Comparison of ENCODE assay signal across 9 cellular contexts in genomic region chr9:86637515-86637914, GRCh38.
A peak's percentile ranks its signal among the peaks of the same experiment; 100 is the strongest.
DNase-seq lines count a peak whose midpoint lies in the region; ATAC-seq, FAIRE-seq and TF ChIP-seq lines count a peak whose summit lies in the region.
"Had no signal": no experiment of that assay in that cellular context is flagged by ENCODE, and none has a peak within 500 bp of the region (broad histone marks: within the 10 kb centered on the region; RNA-seq: fewer than 3 reads in every experiment).

No MANE protein-coding gene starts in this region.

- no peaks in the 10 kb centered on the region for H3K36me3 Mint-ChIP-seq in Caco-2 (ENCODE audit: insufficient read depth, unreplicated experiment)

- TF ChIP-seq POLR2A in A549 (IDR thresholded peaks at IDR 0.05; ENCODE audit: low read length) (no peak), HCT116 (IDR thresholded peaks at IDR 0.05; ENCODE audit: borderline replicate concordance, extremely low read depth, insufficient read depth, insufficient read length) (no peak), body of pancreas (IDR thresholded peaks at IDR 0.05) (no peak)

- H3K27ac ChIP-seq in A549 (no peak overlapping the region), HCT116 (ENCODE audit: low read depth, low read length) (no peak overlapping the region), body of pancreas (no peak overlapping the region), liver (ENCODE audit: low read depth in 1 of 2, low read length in 2 of 2) (no peak overlapping the region)
- H3K27ac ChIP-seq: skin epidermis had no signal

- no peak overlapping the region for H2AFZ ChIP-seq in HCT116 (ENCODE audit: low read depth, low read length, poor library complexity, severe bottlenecking)

- TF ChIP-seq CTCF in A549 (IDR thresholded peaks at IDR 0.05) (peak; percentile 26; the same call in 2 of the 3 replicates), HCT116 (IDR thresholded peaks at IDR 0.05 in 2 of 3, conservative IDR thresholded peaks at IDR 0.05 in 1 of 3; ENCODE audit: borderline replicate concordance in 1 of 3, insufficient read depth in 1 of 3, low read depth in 2 of 3, low read length in 2 of 3) (peak; percentile 35 to 88 (median 78); a peak in 5 of 6 replicates), body of pancreas (IDR thresholded peaks at IDR 0.05) (peak in 6 of 7 experiments; percentile 33 to 67 (median 50)), liver (IDR thresholded peaks at IDR 0.05; ENCODE audit: low read depth, low read length, missing input control) (peak; percentile 41), Caco-2 (IDR thresholded peaks at IDR 0.05; ENCODE audit: insufficient read depth in 1 of 2, low read depth in 1 of 2, low read length in 1 of 2, severe bottlenecking in 1 of 2, unreplicated experiment in 1 of 2) (peak in 1 of 2 experiments; percentile 31)

- peaks cover 16% of the 10 kb centered on the region for H3K27me3 Mint-ChIP-seq in Caco-2 (ENCODE audit: insufficient read depth, unreplicated experiment)

- peak in 1 of 2 experiments; percentile 27; a peak in 2 of 5 replicates for TF ChIP-seq RAD21 in A549 (conservative IDR thresholded peaks at IDR 0.05 in 1 of 2, IDR thresholded peaks at IDR 0.05 in 1 of 2)
- peak; percentile 77 for TF ChIP-seq RAD21 in HCT116 (IDR thresholded peaks at IDR 0.05; ENCODE audit: low read depth)
- peak; percentile 72 to 81 for TF ChIP-seq RAD21 in liver (IDR thresholded peaks at IDR 0.05)

- H3K27ac Mint-ChIP-seq in Caco-2 (ENCODE audit: unreplicated experiment): no peak overlapping the region

- RAD21 ChIA-PET in HCT116 (lab: Charles Lee; ENCODE audit: low non-redundant PET in 1 of 2, low total read pairs in 2 of 2, uncharacterized antibody in 2 of 2, unreplicated experiment in 2 of 2): no interaction called here

- TF ChIP-seq EP300 in A549 (IDR thresholded peaks at IDR 0.05): no peak

- peaks cover 17% of the 10 kb centered on the region; the same call in 1 of the 2 replicates for H3K27me3 ChIP-seq in HCT116 (ENCODE audit: insufficient read depth, low read length)
- no peaks in the 10 kb centered on the region for H3K27me3 ChIP-seq in body of pancreas
- H3K27me3 ChIP-seq in liver (ENCODE audit: control insufficient read depth in 4 of 4, insufficient read depth in 4 of 4, low read length in 3 of 4): peaks cover 0 to 2% (median 0%) of the 10 kb centered on the region in 4 donors
- H3K27me3 ChIP-seq in Caco-2 (replicated peaks; ENCODE audit: control insufficient read depth, insufficient read depth, low read length): peaks cover 1% of the 10 kb centered on the region; the same call in 1 of the 2 replicates

- no peak for FAIRE-seq in A549 (lab: Jason Lieb, UNC)

- no peaks in the 10 kb centered on the region for H3K4me1 Mint-ChIP-seq in Caco-2 (ENCODE audit: low read depth, unreplicated experiment)

- POLR2A ChIA-PET in A549 (lab: Yijun Ruan, JAX): no interaction called here
- POLR2A ChIA-PET in HCT116 (lab: Charles Lee): no interaction called here
- POLR2A ChIA-PET in Caco-2 (lab: Charles Lee): no interaction called here

- no peaks in the 10 kb centered on the region for H4K20me1 ChIP-seq in HCT116 (ENCODE audit: insufficient read depth)

- no TSS peak for BruUV-seq in HCT116 (replicated peaks; lab: Mats Ljungman, UMichigan)
- BruUV-seq in Caco-2 (replicated peaks; lab: Mats Ljungman, UMichigan): no TSS peak

- no peak overlapping the region for H3K4me3 Mint-ChIP-seq in Caco-2 (ENCODE audit: unreplicated experiment)

- no peaks in the 10 kb centered on the region for H3K4me1 ChIP-seq in A549
- H3K4me1 ChIP-seq in HCT116 (ENCODE audit: control insufficient read depth in 1 of 2, insufficient read depth in 2 of 2, low read length in 2 of 2): no peaks in the 10 kb centered on the region
- peaks cover 9% of the 10 kb centered on the region for H3K4me1 ChIP-seq in body of pancreas
- H3K4me1 ChIP-seq in liver (ENCODE audit: control insufficient read depth in 4 of 4, insufficient read depth in 4 of 4, low read length in 3 of 4): no peaks in the 10 kb centered on the region
- H3K4me1 ChIP-seq in Caco-2: 0 out of 2 replicates have a peak, but pooled peaks cover 3% of the 10 kb centered on the region

- CTCF ChIA-PET in A549 (lab: Yijun Ruan, JAX) (interaction anchor here (0.6 to 1.5 kb wide), 5 partner anchors 11 to 1711 kb away, joined by 3 to 6 read pairs (median 3); no protein-coding TSS in a partner anchor), HCT116 (lab: Charles Lee) (interaction anchor here (0.6 to 2.5 kb wide), 13 partner anchors 9 to 685 kb away, joined by 3 to 10 read pairs (median 4); partner anchors contain the start of gene GAS1), Caco-2 (lab: Charles Lee) (no interaction called here)

- 19% methylated on average over 10 of the region's 11 CpGs for WGBS in A549 (ENCODE audit: missing lambda C conversion rate)
- 50 to 54% methylated on average over 11 of the region's 11 CpGs for WGBS in body of pancreas, 2 donors
- WGBS in liver: 32% methylated on average over 11 of the region's 11 CpGs

- H3K9me3 ChIP-seq in A549: no peaks in the 10 kb centered on the region
- H3K9me3 ChIP-seq in HCT116 (ENCODE audit: control insufficient read depth in 1 of 2, insufficient read depth in 1 of 2, low read depth in 1 of 2, low read length in 2 of 2): no peaks in the 10 kb centered on the region
- H3K9me3 ChIP-seq in body of pancreas: no peaks in the 10 kb centered on the region
- H3K9me3 ChIP-seq in liver (ENCODE audit: control insufficient read depth in 4 of 4, low read length in 3 of 4): peaks cover 0 to 5% (median 0%) of the 10 kb centered on the region in 4 donors
- no peaks in the 10 kb centered on the region for H3K9me3 ChIP-seq in Caco-2

- H3K9ac ChIP-seq in HCT116 (ENCODE audit: low read length) (no peak overlapping the region), liver (ENCODE audit: low read depth in 1 of 2, low read length in 2 of 2) (no peak overlapping the region)

- H3K9me2 ChIP-seq in HCT116 (ENCODE audit: insufficient read depth): no peaks in the 10 kb centered on the region

- ATAC-seq in A549 (peak; percentile 41 to 71; a peak in 4 of 6 replicates), HCT116 (peak; percentile 77), body of pancreas (peak; percentile 53), HG02623 (IDR thresholded peaks at IDR 0.05; ENCODE audit: unreplicated experiment) (no peak)

- intact Hi-C loops in HCT116 (cut with micrococcal nuclease): loop anchor here (5.0 kb wide), 2 partner anchors 360 to 685 kb away; no protein-coding TSS in a partner anchor
- intact Hi-C loops in body of pancreas (cut with DNase I): no loop called here
- intact Hi-C loops in Caco-2 (cut with micrococcal nuclease; ENCODE audit: unreplicated experiment): no loop called here

- DNase-seq in A549 (ENCODE audit: low read depth in 1 of 2, low spot score in 1 of 2) (peak in 1 of 2 experiments; percentile 20), HCT116 (ENCODE audit: low read depth, low spot score) (no peak), body of pancreas (peak in 3 of 4 donors; percentile 24 to 52 (median 47)), NOMO-1 treated with dmso at 0.1 percent for 144 hours (lab: John Stamatoyannopoulos, UW; ENCODE audit: unreplicated experiment) (no peak), NCI-H128 (lab: John Stamatoyannopoulos, UW; ENCODE audit: unreplicated experiment) (no peak), Caco-2 (no peak)

- no peaks in the 10 kb centered on the region for H3K36me3 ChIP-seq in HCT116 (ENCODE audit: control insufficient read depth in 1 of 2, insufficient read depth in 2 of 2, low read length in 2 of 2)
- H3K36me3 ChIP-seq in body of pancreas (replicated peaks in 1 of 2; ENCODE audit: insufficient read depth in 1 of 2, low read depth in 2 of 2): no peaks in the 10 kb centered on the region
- H3K36me3 ChIP-seq in liver (ENCODE audit: control insufficient read depth in 4 of 4, insufficient read depth in 3 of 4, low read depth in 1 of 4, low read length in 3 of 4): no peaks in the 10 kb centered on the region
- no peaks in the 10 kb centered on the region for H3K36me3 ChIP-seq in Caco-2 (ENCODE audit: control insufficient read depth, insufficient read depth, low read length)

- H3K9me3 Mint-ChIP-seq in Caco-2 (ENCODE audit: unreplicated experiment): no peaks in the 10 kb centered on the region

- H3K4me2 ChIP-seq in A549 (no peak overlapping the region), HCT116 (ENCODE audit: low read length) (no peak overlapping the region)

- no peak overlapping the region for H3K4me3 ChIP-seq in A549
- no peak overlapping the region for H3K4me3 ChIP-seq in HCT116 (replicated peaks in 1 of 2; ENCODE audit: low read depth in 1 of 2, low read length in 2 of 2)
- no peak overlapping the region for H3K4me3 ChIP-seq in body of pancreas
- H3K4me3 ChIP-seq in liver (ENCODE audit: low read depth in 1 of 3, low read length in 3 of 3): no peak overlapping the region
- no peak overlapping the region for H3K4me3 ChIP-seq in Caco-2 (ENCODE audit: low read depth, low read length)
- H3K4me3 ChIP-seq: skin epidermis had no signal

- H3K79me2 ChIP-seq in HCT116 (ENCODE audit: insufficient read depth, low read length): no peaks in the 10 kb centered on the region

TF ChIP-seq in A549, 52 proteins besides CTCF, POLR2A, EP300 and RAD21 (continues in another document):
- peak; percentile 12; the same call in 1 of the 3 replicates for TF ChIP-seq SMC3 (IDR thresholded peaks at IDR 0.05)

TF ChIP-seq in HCT116, 20 proteins besides CTCF, POLR2A, EP300 and RAD21:
- TF ChIP-seq TCF7L2 (IDR thresholded peaks at IDR 0.05; ENCODE audit: borderline replicate concordance, extremely low read depth, insufficient read depth, insufficient read length) (no peak), YY1 (IDR thresholded peaks at IDR 0.05; ENCODE audit: extremely low read depth, insufficient replicate concordance, low read depth, low read length) (peak; percentile 57), EZH2phosphoT487 (IDR thresholded peaks at IDR 0.05; ENCODE audit: borderline replicate concordance) (no peak), ELF1 (IDR thresholded peaks at IDR 0.05; ENCODE audit: borderline replicate concordance, low read depth) (no peak), CEBPB (IDR thresholded peaks at IDR 0.05; ENCODE audit: low read depth) (no peak), POLR2AphosphoS5 (IDR thresholded peaks at IDR 0.05; ENCODE audit: low read depth, low read length) (no peak)

TF ChIP-seq in liver, 16 proteins besides CTCF, POLR2A, EP300 and RAD21 (continues in another document):
- no peak for TF ChIP-seq RXRA (IDR thresholded peaks at IDR 0.05)
- TF ChIP-seq SP1 (IDR thresholded peaks at IDR 0.05): no peak
- TF ChIP-seq GABPA (IDR thresholded peaks at IDR 0.05 in 1 of 2, conservative IDR thresholded peaks at IDR 0.05 in 1 of 2): no peak
- no peak for TF ChIP-seq TAF1 (conservative IDR thresholded peaks at IDR 0.05)
- no peak for TF ChIP-seq FOXA1 (IDR thresholded peaks at IDR 0.05)
- no peak for TF ChIP-seq ATF3 (IDR thresholded peaks at IDR 0.05)

Comparison
In these comparisons a context has a peak if more than half of its experiments do, and no peak if none do; other contexts are left out.
1. DNase-seq: peak in body of pancreas (3 of 4); none in HCT116 (single experiment), NOMO-1 treated with dmso at 0.1 percent for 144 hours (single experiment), NCI-H128 (single experiment) and Caco-2 (0 of 2).
2. Of the 6 proteins assayed by ChIP-seq in both A549 and HCT116: peak only in A549: none; only in HCT116: none; in both: CTCF; in neither: 4; mixed calls (peak in some experiments, not most) for 1.